Comparison of ENCODE assay signal across 33 cellular contexts in genomic region chr10:86141896-86142295, GRCh38.
DNase-seq lines count a peak whose midpoint lies in the region; ATAC-seq and TF ChIP-seq lines count a peak whose summit lies in the region.
"Had no signal": no experiment of that assay in that cellular context is flagged by ENCODE, and none has a peak within 500 bp of the region (broad histone marks: within the 10 kb centered on the region; RNA-seq: fewer than 3 reads in every experiment).

No MANE protein-coding gene starts in this region.

- H3K4me3 Mint-ChIP-seq in chondrocyte (ENCODE audit: unreplicated experiment) = no peak overlapping the region
- H3K4me3 Mint-ChIP-seq in progenitor cell of endocrine pancreas (ENCODE audit: low read depth) = no peak overlapping the region
- H3K4me3 Mint-ChIP-seq: B cell; CD14-positive monocyte; CD4-positive, alpha-beta memory T cell; CD4-positive, alpha-beta T cell; CD4-positive, CD25-positive, alpha-beta regulatory T cell; CD8-positive, alpha-beta memory T cell; CD8-positive, alpha-beta T cell had no signal

- H3K36me3 ChIP-seq in Karpas-422 (ENCODE audit: insufficient read depth, low read length) = no peaks in the 10 kb centered on the region
- no peaks in the 10 kb centered on the region for H3K36me3 ChIP-seq in spleen
- H3K36me3 ChIP-seq: BE2C; BLaER1; BLaER1 treated with 17β-estradiol and CSF1 and Interleukin-3, amounts not matched to agents 10 nM and 100 nM had no signal

- H3K9me3 Mint-ChIP-seq in chondrocyte (ENCODE audit: low read depth) (no peaks in the 10 kb centered on the region), progenitor cell of endocrine pancreas (ENCODE audit: low read depth) (no peaks in the 10 kb centered on the region)
- H3K9me3 Mint-ChIP-seq: CD4-positive, alpha-beta memory T cell; CD4-positive, alpha-beta T cell; CD4-positive, CD25-positive, alpha-beta regulatory T cell; CD8-positive, alpha-beta memory T cell; CD8-positive, alpha-beta T cell had no signal

- intact Hi-C loops in spleen (cut with DNase I; ENCODE audit: low total_unique reads) = no loop called here

- H3K79me2 ChIP-seq in Karpas-422 (ENCODE audit: low read length) = no peaks in the 10 kb centered on the region

- 80 to 88% (median 86%) methylated on average over 5 of the region's 5 CpGs for WGBS in spleen, 5 donors

- H3K27me3 Mint-ChIP-seq in chondrocyte (ENCODE audit: low read depth) (no peaks in the 10 kb centered on the region), progenitor cell of endocrine pancreas (peaks cover 10% of the 10 kb centered on the region)

- no peak overlapping the region for H3K9ac ChIP-seq in Karpas-422 (ENCODE audit: low read length)
- H3K9ac ChIP-seq: BLaER1; BLaER1 treated with 17β-estradiol and CSF1 and Interleukin-3, amounts not matched to agents 10 nM and 100 nM had no signal

- DNase-seq in Karpas-422 (no peak), chondrocyte (ENCODE audit: low spot score) (peak; percentile 57), spleen (peak; percentile 39), islet precursor cell (no peak), progenitor cell of endocrine pancreas (ENCODE audit: low spot score, unreplicated experiment) (no peak)
- DNase-seq: 8988T; ACHN; AML-193; BE2C; C1 segment of cervical spinal cord; Caco-2; Calu3; CD4-positive, alpha-beta memory T cell; CD4-positive, alpha-beta T cell; CD4-positive, CD25-positive, alpha-beta regulatory T cell; CD8-positive, alpha-beta memory T cell; CD8-positive, alpha-beta T cell; COR-L47; DMS 273 treated with DMSO at 0.1 percent for 48 hours; DMS153; DMS53; DMS79; DMS79 treated with DMSO at 0.1 percent for 48 hours; DND-41; EL had no signal

- TF ChIP-seq POLR2A in spleen (IDR thresholded peaks at IDR 0.05) = no peak

- H3K27ac ChIP-seq in Karpas-422 (ENCODE audit: low read length) = peak overlapping the region; percentile 71; the same call in 1 of the 2 replicates
- no peak overlapping the region for H3K27ac ChIP-seq in spleen
- H3K27ac ChIP-seq: 22Rv1; A549; BLaER1; BLaER1 treated with 17β-estradiol and CSF1 and Interleukin-3, amounts not matched to agents 10 nM and 100 nM; C4-2B had no signal

- ATAC-seq in HG02759 (IDR thresholded peaks at IDR 0.05; ENCODE audit: unreplicated experiment) = no peak
- ATAC-seq: A549; CD8-positive, alpha-beta T cell had no signal

- H3K36me3 Mint-ChIP-seq in chondrocyte (ENCODE audit: low read depth) = no peaks in the 10 kb centered on the region
- H3K36me3 Mint-ChIP-seq in progenitor cell of endocrine pancreas (ENCODE audit: insufficient read depth) = no peaks in the 10 kb centered on the region
- H3K36me3 Mint-ChIP-seq: CD14-positive monocyte; CD4-positive, alpha-beta memory T cell; CD4-positive, CD25-positive, alpha-beta regulatory T cell; CD8-positive, alpha-beta memory T cell; CD8-positive, alpha-beta T cell had no signal

- H2AFZ ChIP-seq in Karpas-422 (ENCODE audit: low read length) = no peak overlapping the region

- H3K9me3 ChIP-seq in Karpas-422 (ENCODE audit: low read length) (no peaks in the 10 kb centered on the region), spleen (no peaks in the 10 kb centered on the region)
- H3K9me3 ChIP-seq: A549; BE2C; BLaER1; BLaER1 treated with 17β-estradiol and CSF1 and Interleukin-3, amounts not matched to agents 10 nM and 100 nM; Caco-2 had no signal

- no peak overlapping the region for H3K4me2 ChIP-seq in Karpas-422 (ENCODE audit: low read depth, low read length, poor library complexity, severe bottlenecking)
- H3K4me2 ChIP-seq: A549 had no signal

- H3K4me1 Mint-ChIP-seq in chondrocyte (ENCODE audit: low read depth) (no peaks in the 10 kb centered on the region), progenitor cell of endocrine pancreas (ENCODE audit: low read depth) (no peaks in the 10 kb centered on the region)
- H3K4me1 Mint-ChIP-seq: B cell; CD14-positive monocyte; CD4-positive, alpha-beta memory T cell; CD4-positive, CD25-positive, alpha-beta regulatory T cell; CD8-positive, alpha-beta memory T cell had no signal

- no peak overlapping the region for H3K27ac Mint-ChIP-seq in chondrocyte (ENCODE audit: unreplicated experiment)
- H3K27ac Mint-ChIP-seq in progenitor cell of endocrine pancreas = no peak overlapping the region
- H3K27ac Mint-ChIP-seq: B cell; CD14-positive monocyte; CD4-positive, alpha-beta memory T cell; CD4-positive, alpha-beta T cell; CD8-positive, alpha-beta T cell had no signal

- TF ChIP-seq CTCF in chondrocyte (IDR thresholded peaks at IDR 0.05) (no peak), spleen (IDR thresholded peaks at IDR 0.05 in 8 of 11, conservative IDR thresholded peaks at IDR 0.05 in 3 of 11) (no peak), progenitor cell of endocrine pancreas (IDR thresholded peaks at IDR 0.05; ENCODE audit: unreplicated experiment) (no peak)

- H3K27me3 ChIP-seq in Karpas-422 (ENCODE audit: low read length) = no peaks in the 10 kb centered on the region
- peaks cover 0 to 21% (median 0%) of the 10 kb centered on the region in 7 donors for H3K27me3 ChIP-seq in spleen (replicated peaks in 1 of 7)
- H3K27me3 ChIP-seq: BE2C; BLaER1; BLaER1 treated with 17β-estradiol and CSF1 and Interleukin-3, amounts not matched to agents 10 nM and 100 nM had no signal

- no peaks in the 10 kb centered on the region for H3K9me2 ChIP-seq in Karpas-422 (replicated peaks; ENCODE audit: insufficient read depth, low read length)

- H3K4me3 ChIP-seq in Karpas-422 (ENCODE audit: low read length) (no peak overlapping the region), spleen (no peak overlapping the region)
- H3K4me3 ChIP-seq: A549; BLaER1; BLaER1 treated with 17β-estradiol and CSF1 and Interleukin-3, amounts not matched to agents 10 nM and 100 nM had no signal

- H3K4me1 ChIP-seq in Karpas-422 (ENCODE audit: low read length) (peaks cover 50% of the 10 kb centered on the region), spleen (no peaks in the 10 kb centered on the region)
- H3K4me1 ChIP-seq: A549, BE2C, Caco-2 had no signal

- H4K20me1 ChIP-seq in Karpas-422 (ENCODE audit: insufficient read depth, low read depth, low read length) = no peaks in the 10 kb centered on the region
- H4K20me1 ChIP-seq: BLaER1; BLaER1 treated with 17β-estradiol and CSF1 and Interleukin-3, amounts not matched to agents 10 nM and 100 nM had no signal

Comparison
In these comparisons a context has a peak if more than half of its experiments do, and no peak if none do; other contexts are left out.
1. DNase-seq: peak in chondrocyte (single experiment) and spleen (single experiment); none in Karpas-422 (single experiment), islet precursor cell (single experiment) and progenitor cell of endocrine pancreas (single experiment).